In genomic region chr6:95576218-95576617, GRCh38 we compare ENCODE assay signal across 8 cellular contexts. TPM values are rescaled to one million over a fixed set of nuclear protein-coding genes. Genes with fewer than 3 reads are reported as not detected.
DNase-seq lines count a peak whose midpoint lies in the region; ATAC-seq, FAIRE-seq and TF ChIP-seq lines count a peak whose summit lies in the region.

No MANE protein-coding gene starts in this region.

- peak overlapping the region; percentile 97 for H3K27ac Mint-ChIP-seq in activated CD8-positive, alpha-beta T cell treated with anti-CD3 and anti-CD28 coated beads for 36 hours

- peaks cover 58% of the 10 kb centered on the region for H3K4me1 Mint-ChIP-seq in activated T-cell treated with anti-CD3 and anti-CD28 coated beads, Interleukin-2, amount 50 U/mL, for 4 hours (ENCODE audit: low read depth)
- H3K4me1 Mint-ChIP-seq in activated CD8-positive, alpha-beta T cell treated with anti-CD3 and anti-CD28 coated beads for 36 hours (ENCODE audit: low read depth): peaks cover 59% of the 10 kb centered on the region

- dilution Hi-C loops in keratinocyte (cut with MboI; ENCODE audit: extremely low pct_ligation_motif_present, low sequenced_read_pairs): no loop called here

- H3K36me3 ChIP-seq in keratinocyte (ENCODE audit: control insufficient read depth in 2 of 2, extremely low read depth in 1 of 2, insufficient read depth in 2 of 2, low read length in 2 of 2) (no peaks in the 10 kb centered on the region), tibial artery (no peaks in the 10 kb centered on the region)

- H3K9me1 ChIP-seq in keratinocyte (ENCODE audit: control insufficient read depth, extremely low read depth, insufficient read depth, low read length): no peaks in the 10 kb centered on the region

- H3K4me3 ChIP-seq in keratinocyte (ENCODE audit: control insufficient read depth in 2 of 3, extremely low read depth in 1 of 3, insufficient read depth in 2 of 3, low read depth in 1 of 3, low read length in 3 of 3) (peak overlapping the region; percentile 82 to 98 (median 94)), tibial artery (peak overlapping the region; percentile 67 to 79)

- peak overlapping the region; percentile 83 for H3K4me2 ChIP-seq in keratinocyte (ENCODE audit: control insufficient read depth, extremely low read depth, insufficient read depth, low read depth, low read length)

- TF ChIP-seq CTCF in activated CD8-positive, alpha-beta T cell treated with anti-CD3 and anti-CD28 coated beads for 36 hours (IDR thresholded peaks at IDR 0.05): no peak
- TF ChIP-seq CTCF in keratinocyte (optimal IDR thresholded peaks at IDR 0.05 in 1 of 3, IDR thresholded peaks at IDR 0.05 in 1 of 3, conservative IDR thresholded peaks at IDR 0.05 in 1 of 3; ENCODE audit: extremely low read depth in 1 of 3, insufficient read depth in 2 of 3, low read length in 3 of 3): no peak
- no peak for TF ChIP-seq CTCF in tibial artery (IDR thresholded peaks at IDR 0.05)

- DNase-seq in activated T-cell treated with anti-CD3 and anti-CD28 coated beads, Interleukin-2, amount 50 U/mL, for 4 hours: no peak
- DNase-seq in activated T-cell treated with anti-CD3 and anti-CD28 coated beads, Interleukin-2, amount 50 U/mL, for 1 hour: no peak
- DNase-seq in activated CD8-positive, alpha-beta T cell treated with anti-CD3 and anti-CD28 coated beads for 36 hours: no peak
- DNase-seq in keratinocyte (ENCODE audit: low read depth, low spot score): no peak
- no peak for DNase-seq in tibial artery
- no peak for DNase-seq in NCI-H1694 (lab: John Stamatoyannopoulos, UW)
- DNase-seq in NCI-H2171 (lab: John Stamatoyannopoulos, UW): no peak
- no peak for DNase-seq in left colon

- CTCF ChIA-PET in activated CD8-positive, alpha-beta T cell treated with anti-CD3 and anti-CD28 coated beads for 36 hours (lab: Charles Lee): no interaction called here

- peak overlapping the region; percentile 96 for H2AFZ ChIP-seq in keratinocyte (ENCODE audit: control insufficient read depth, low read length)

- no peaks in the 10 kb centered on the region for H3K9me3 Mint-ChIP-seq in activated T-cell treated with anti-CD3 and anti-CD28 coated beads, Interleukin-2, amount 50 U/mL, for 4 hours
- no peaks in the 10 kb centered on the region for H3K9me3 Mint-ChIP-seq in activated CD8-positive, alpha-beta T cell treated with anti-CD3 and anti-CD28 coated beads for 36 hours

- ATAC-seq in activated T-cell treated with anti-CD3 and anti-CD28 coated beads, Interleukin-2, amount 50 U/mL, for 4 hours: no peak
- ATAC-seq in activated CD8-positive, alpha-beta T cell treated with anti-CD3 and anti-CD28 coated beads for 36 hours: no peak
- no peak for ATAC-seq in left colon

- H3K9me3 ChIP-seq in keratinocyte (ENCODE audit: control insufficient read depth, low read depth, low read length) (no peaks in the 10 kb centered on the region), tibial artery (no peaks in the 10 kb centered on the region)

- peak overlapping the region; percentile 91 for H3K9ac ChIP-seq in keratinocyte (ENCODE audit: control insufficient read depth, extremely low read depth, insufficient read depth, low read length)

- POLR2A ChIA-PET in activated CD8-positive, alpha-beta T cell treated with anti-CD3 and anti-CD28 coated beads for 36 hours (lab: Charles Lee): interaction anchor here (0.6 kb wide), 1 partner anchor 1332 kb away, joined by 3 read pairs; no protein-coding TSS in a partner anchor

- no peaks in the 10 kb centered on the region for H4K20me1 ChIP-seq in keratinocyte (ENCODE audit: control insufficient read depth, extremely low read depth, insufficient read depth, low read length)

- intact Hi-C loops in activated CD8-positive, alpha-beta T cell treated with anti-CD3 and anti-CD28 coated beads for 36 hours (cut with micrococcal nuclease): no loop called here
- intact Hi-C loops in tibial artery (cut with DNase I; ENCODE audit: low total_unique reads): no loop called here
- intact Hi-C loops in left colon (cut with DNase I, micrococcal nuclease): no loop called here

- no peaks in the 10 kb centered on the region for H3K36me3 Mint-ChIP-seq in activated T-cell treated with anti-CD3 and anti-CD28 coated beads, Interleukin-2, amount 50 U/mL, for 4 hours (ENCODE audit: insufficient read depth)
- peaks cover 14% of the 10 kb centered on the region for H3K36me3 Mint-ChIP-seq in activated CD8-positive, alpha-beta T cell treated with anti-CD3 and anti-CD28 coated beads for 36 hours (ENCODE audit: low read depth)

- H3K27me3 ChIP-seq in keratinocyte (ENCODE audit: control insufficient read depth, extremely low read depth, insufficient read depth, low read length) (no peaks in the 10 kb centered on the region), tibial artery (no peaks in the 10 kb centered on the region)

- peak overlapping the region; percentile 88 for H3K4me3 Mint-ChIP-seq in activated T-cell treated with anti-CD3 and anti-CD28 coated beads, Interleukin-2, amount 50 U/mL, for 4 hours
- peak overlapping the region; percentile 98 for H3K4me3 Mint-ChIP-seq in activated CD8-positive, alpha-beta T cell treated with anti-CD3 and anti-CD28 coated beads for 36 hours

- H3K27ac ChIP-seq in keratinocyte (ENCODE audit: control insufficient read depth, insufficient read depth, low read length): peak overlapping the region; percentile 94
- peak overlapping the region; percentile 93 to 96 for H3K27ac ChIP-seq in tibial artery

- peaks cover 15% of the 10 kb centered on the region for H3K79me2 ChIP-seq in keratinocyte (ENCODE audit: control insufficient read depth, insufficient read depth, low read length)

- FAIRE-seq in keratinocyte (lab: Jason Lieb, UNC): no peak

- no peaks in the 10 kb centered on the region for H3K27me3 Mint-ChIP-seq in activated T-cell treated with anti-CD3 and anti-CD28 coated beads, Interleukin-2, amount 50 U/mL, for 4 hours (ENCODE audit: low read depth)
- no peaks in the 10 kb centered on the region for H3K27me3 Mint-ChIP-seq in activated CD8-positive, alpha-beta T cell treated with anti-CD3 and anti-CD28 coated beads for 36 hours

- H3K4me1 ChIP-seq in keratinocyte (ENCODE audit: control insufficient read depth, extremely low read depth, insufficient read depth, low read length) (peaks cover 13% of the 10 kb centered on the region), tibial artery (peaks cover 0 to 39% (median 5%) of the 10 kb centered on the region in 4 donors)

RNA-seq across cellular contexts. Expression of gene MANEA, which starts 1.1 kb away (rescaled TPM):
- 10 to 100 TPM; 13.7 to 15.7 (median 14.5) TPM for total RNA-seq in activated T-cell treated with anti-CD3 and anti-CD28 coated beads, Interleukin-2, amount 50 U/mL, for 4 hours
- total RNA-seq in activated CD8-positive, alpha-beta T cell treated with anti-CD3 and anti-CD28 coated beads for 36 hours: 10 to 100 TPM; 15.6 to 16.1 TPM
- polyA plus RNA-seq in keratinocyte: 6.0 to 10.8 TPM (median 6.3 TPM) in 3 replicates
- 1.3 TPM for polyA plus RNA-seq in keratinocyte (2011; ENCODE audit: low read depth)
- polyA plus RNA-seq in keratinocyte (2011; cell fraction: cytosol; rRNA removed): 1.7 and 4.8 TPM in 2 replicates
- 7.7 and 9.3 TPM in 2 replicates for polyA plus RNA-seq in keratinocyte (2011; cell fraction: nucleus; rRNA removed)
- 2.8 and 6.2 TPM in 2 replicates for polyA plus RNA-seq in keratinocyte (2012; ENCODE audit: low replicate concordance)
- polyA minus RNA-seq in keratinocyte: 0.82 to 10.8 TPM (median 5.5 TPM) in 3 replicates
- 2.3 TPM for polyA minus RNA-seq in keratinocyte (2011; cell fraction: cytosol; rRNA and poly(A)+ RNA removed)
- 5.2 and 12.6 TPM in 2 replicates for polyA minus RNA-seq in keratinocyte (2011; cell fraction: nucleus; rRNA and poly(A)+ RNA removed)
- 1 to 10 TPM; 4.3 to 6.3 TPM for total RNA-seq in left colon
